ENCODE assay signal across 15 cellular contexts in the genomic region with DNA sequence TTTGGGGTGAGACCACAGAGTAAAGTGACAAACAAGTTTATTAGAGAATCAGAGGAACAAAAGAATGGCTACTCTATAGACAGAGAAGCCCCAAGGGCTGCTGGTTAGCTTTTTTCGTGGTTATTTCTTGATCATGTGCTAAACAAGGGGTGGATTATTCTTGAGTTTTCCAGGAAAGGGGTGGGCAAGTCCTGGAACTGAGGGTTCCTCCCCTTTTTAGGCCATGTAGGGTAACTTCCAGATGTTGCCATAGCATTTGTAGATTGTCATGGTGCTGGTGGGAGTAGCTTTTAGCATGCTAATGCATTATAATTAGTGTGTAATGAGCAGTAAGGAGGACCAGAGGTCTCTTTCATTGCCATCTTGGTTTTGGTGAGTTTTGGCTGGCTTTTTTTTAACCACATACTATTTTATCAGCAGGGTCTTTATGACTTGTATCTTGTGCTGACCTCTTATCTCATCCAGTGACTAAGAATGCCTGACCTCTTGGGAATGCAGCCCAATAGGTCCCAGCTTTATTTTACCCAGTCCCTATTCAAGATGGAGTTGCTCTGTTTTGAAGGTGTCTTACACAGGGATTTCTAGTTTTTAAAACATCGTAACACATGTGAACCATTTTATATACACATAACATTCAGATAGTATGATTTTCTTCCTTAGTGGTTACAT.
A peak's percentile ranks its signal among the peaks of the same experiment; 100 is the strongest.
DNase-seq lines count a peak whose midpoint lies in the region; ATAC-seq and TF ChIP-seq lines count a peak whose summit lies in the region.
"Had no signal": no experiment of that assay in that cellular context is flagged by ENCODE, and none has a peak within 500 bp of the region (broad histone marks: within the 10 kb centered on the region; RNA-seq: fewer than 3 reads in every experiment).

No MANE protein-coding gene starts in this region.

- no peaks in the 10 kb centered on the region for H3K36me3 Mint-ChIP-seq in glutamatergic neuron (ENCODE audit: unreplicated experiment)
- H3K36me3 Mint-ChIP-seq: activated naive CD4-positive, alpha-beta T cell treated with anti-CD3 and anti-CD28 coated beads, Interleukin-2, amount 50 U/mL, for 72 hours had no signal

- ATAC-seq in HG03565 (IDR thresholded peaks at IDR 0.05; ENCODE audit: unreplicated experiment), result no peak
- no peak for ATAC-seq in HG02798 (IDR thresholded peaks at IDR 0.05; ENCODE audit: poor library complexity, unreplicated experiment)
- ATAC-seq in GM21515 (IDR thresholded peaks at IDR 0.05; ENCODE audit: unreplicated experiment), result no peak
- ATAC-seq: activated naive CD4-positive, alpha-beta T cell treated with anti-CD3 and anti-CD28 coated beads, Interleukin-2, amount 50 U/mL, for 72 hours had no signal

- H3K4me1 ChIP-seq in A673 (ENCODE audit: insufficient read depth, low read length, poor library complexity, severe bottlenecking) (peaks cover 48% of the 10 kb centered on the region), SJSA1 (replicated peaks) (peaks cover 33% of the 10 kb centered on the region)

- no peak for TF ChIP-seq CTCF in A673 (conservative IDR thresholded peaks at IDR 0.05; ENCODE audit: low read depth, low read length)
- no peak for TF ChIP-seq CTCF in glutamatergic neuron (IDR thresholded peaks at IDR 0.05; ENCODE audit: partially characterized antibody, unreplicated experiment)

- H3K27me3 ChIP-seq in A673 (replicated peaks; ENCODE audit: insufficient read depth, low read depth, low read length, poor library complexity) (no peaks in the 10 kb centered on the region), SJSA1 (replicated peaks) (no peaks in the 10 kb centered on the region)

- no peak overlapping the region for H3K4me3 ChIP-seq in A673 (ENCODE audit: low read depth, low read length, poor library complexity, severe bottlenecking)
- H3K4me3 ChIP-seq in SJSA1, result no peak overlapping the region

- DNase-seq in A673 (ENCODE audit: low spot score) (peak; percentile 7), H4 (ENCODE audit: low spot score) (peak; percentile 19), SJSA1 (ENCODE audit: low read depth in 1 of 2, low spot score in 2 of 2) (no peak), glutamatergic neuron (no peak)
- DNase-seq in stimulated activated naive CD4-positive, alpha-beta T cell treated with Interleukin-2 at 50 U/mL for 16 hours (lab: John Stamatoyannopoulos, UW), result no peak
- DNase-seq: activated CD4-positive, alpha-beta T cell treated with anti-CD3 and anti-CD28 coated beads, Interleukin-2, amount 50 U/mL, for 4 hours; activated T-cell treated with anti-CD3 and anti-CD28 coated beads, Interleukin-2, amount 50 U/mL, for 24 hours; kidney glomerular epithelial cell; NCI-H1048; occipital lobe; stimulated activated CD4-positive, alpha-beta T cell treated with anti-CD3 and anti-CD28 coated beads, Interleukin-2, amount 100 ng/mL, for 48 hours had no signal

- H3K9me3 ChIP-seq in A673 (ENCODE audit: low read depth, low read length, poor library complexity, severe bottlenecking) (peaks cover 13% of the 10 kb centered on the region), SJSA1 (replicated peaks) (no peaks in the 10 kb centered on the region)

- H3K4me3 Mint-ChIP-seq in glutamatergic neuron (ENCODE audit: unreplicated experiment), result peak overlapping the region; percentile 15
- H3K4me3 Mint-ChIP-seq: activated T-cell treated with anti-CD3 and anti-CD28 coated beads, Interleukin-2, amount 50 U/mL, for 24 hours had no signal

- peaks cover 41% of the 10 kb centered on the region for H3K4me1 Mint-ChIP-seq in glutamatergic neuron (ENCODE audit: low read depth, unreplicated experiment)

- H3K36me3 ChIP-seq in A673 (ENCODE audit: insufficient read depth, low read length, poor library complexity, severe bottlenecking) (no peaks in the 10 kb centered on the region), SJSA1 (peaks cover 5% of the 10 kb centered on the region; the same call in 1 of the 2 replicates)

- H3K27me3 Mint-ChIP-seq in glutamatergic neuron (ENCODE audit: unreplicated experiment), result peaks cover 4% of the 10 kb centered on the region

- H3K9me3 Mint-ChIP-seq in glutamatergic neuron (ENCODE audit: unreplicated experiment), result peaks cover 2% of the 10 kb centered on the region
- H3K9me3 Mint-ChIP-seq: activated T-cell treated with anti-CD3 and anti-CD28 coated beads, Interleukin-2, amount 50 U/mL, for 24 hours had no signal

- BruUV-seq in A673 (replicated peaks; lab: Mats Ljungman, UMichigan), result no TSS peak

- CTCF ChIA-PET in A673 (lab: Charles Lee), result no interaction called here

- H3K27ac ChIP-seq in A673 (ENCODE audit: low read depth, low read length, poor library complexity, severe bottlenecking) (no peak overlapping the region), SJSA1 (peak overlapping the region; percentile 9; the same call in 1 of the 2 replicates)

- intact Hi-C loops in A673 (cut with micrococcal nuclease; ENCODE audit: unreplicated experiment), result loop anchor here (5.0 kb wide), 1 partner anchor 76 kb away; the partner anchor contains the start of gene MYO1B

- peak overlapping the region; percentile 72 for H3K27ac Mint-ChIP-seq in glutamatergic neuron (ENCODE audit: unreplicated experiment)
- H3K27ac Mint-ChIP-seq: activated naive CD4-positive, alpha-beta T cell treated with anti-CD3 and anti-CD28 coated beads, Interleukin-2, amount 50 U/mL, for 72 hours; activated T-cell treated with anti-CD3 and anti-CD28 coated beads, Interleukin-2, amount 50 U/mL, for 24 hours had no signal

- POLR2A ChIA-PET in A673 (lab: Charles Lee; ENCODE audit: low non-redundant PET), result interaction anchor here (0.7 kb wide), 1 partner anchor 355 kb away, joined by 4 read pairs; no protein-coding TSS in a partner anchor

Comparison
In these comparisons a context has a peak if more than half of its experiments do, and no peak if none do; other contexts are left out.
1. DNase-seq: peak in A673 (single experiment) and H4 (single experiment); none in SJSA1 (0 of 2), glutamatergic neuron (single experiment) and stimulated activated naive CD4-positive, alpha-beta T cell treated with Interleukin-2 at 50 U/mL for 16 hours (single experiment).